In the genomic region with DNA sequence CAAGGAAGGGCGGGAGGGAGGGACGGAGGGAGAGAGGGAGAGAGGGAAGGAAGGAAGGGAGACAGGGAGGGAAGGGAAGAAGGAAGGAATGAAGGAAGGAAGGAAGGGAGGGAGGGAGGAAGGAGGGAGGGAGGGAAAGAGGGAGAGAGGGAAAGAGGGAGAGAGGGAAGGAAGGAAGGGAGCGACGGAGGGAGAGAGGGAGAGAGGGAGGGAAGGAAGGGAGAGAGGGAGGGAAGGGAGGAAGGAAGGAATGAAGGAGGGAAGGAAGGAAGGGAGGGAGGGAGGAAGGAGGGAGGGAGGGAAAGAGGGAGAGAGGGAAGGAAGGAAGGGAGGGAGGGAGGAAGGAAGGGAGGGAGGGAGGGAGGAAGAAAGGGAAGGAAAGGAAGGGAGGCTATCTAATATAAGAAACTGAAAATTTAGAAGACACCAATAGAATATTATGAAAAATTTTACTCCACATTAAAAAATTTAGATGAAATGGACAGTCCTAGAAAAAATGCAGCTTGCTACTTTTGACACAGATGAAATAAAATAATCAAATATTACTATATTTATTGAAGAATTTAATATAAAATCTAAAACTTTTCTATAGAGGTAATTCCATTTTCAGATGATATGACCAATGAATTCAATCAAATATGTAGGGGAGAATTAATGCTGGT, we compare ENCODE assay signal across 29 cellular contexts.
"Had no signal": no experiment of that assay in that cellular context is flagged by ENCODE, and none has a peak within 500 bp of the region (broad histone marks: within the 10 kb centered on the region; RNA-seq: fewer than 3 reads in every experiment).

No MANE protein-coding gene starts in this region.

- H3K36me3 ChIP-seq: stomach, suprapubic skin, thoracic aorta, thyroid gland, tibial artery, tibial nerve, transverse colon, upper lobe of left lung, upper lobe of right lung, uterus, vagina had no signal

- H3K27me3 ChIP-seq: stomach, suprapubic skin, testis, thyroid gland, tibial artery, tibial nerve, transverse colon, upper lobe of left lung, upper lobe of right lung, uterus, vagina had no signal

- ATAC-seq: stimulated activated effector memory CD8-positive, alpha-beta T cell treated with anti-CD3 and anti-CD28 coated beads, Interleukin-12 subunit alpha, Interleukin-12 subunit beta, amount 100 ng/mL, for 72 hours; stimulated activated memory B cell treated with anti-CD40 and anti-IgM and Interleukin-4, amounts not matched to agents 10 μg/mL and 1 μg/mL and 100 μg/mL, for 72 hours; stimulated activated naive B cell treated with anti-CD40 and anti-IgM and Interleukin-4, amounts not matched to agents 10 μg/mL and 1 μg/mL and 100 μg/mL, for 72 hours; stimulated activated naive CD8-positive, alpha-beta T cell treated with anti-CD3 and anti-CD28 coated beads, Interleukin-15, amount 100 ng/mL, for 72 hours; stimulated activated naive CD8-positive, alpha-beta T cell treated with anti-CD3 and anti-CD28 coated beads, Interleukin-15, Interleukin-2, amounts not matched to agents 100 U/mL and 50 U/mL, for 24 hours; upper lobe of right lung had no signal

- FAIRE-seq: urothelium cell line had no signal

- H3K4me3 ChIP-seq: stomach, suprapubic skin, testis, thoracic aorta, thyroid gland, tibial artery, tibial nerve, transverse colon, upper lobe of left lung, upper lobe of right lung, uterus, vagina had no signal

- DNase-seq: stimulated activated CD4-positive, alpha-beta T cell treated with anti-CD3 and anti-CD28 coated beads, Interleukin-2, amount 100 ng/mL, for 48 hours; stimulated activated CD4-positive, alpha-beta T cell treated with anti-CD3 and anti-CD28 coated beads, Interleukin-4, amount 100 ng/mL, for 1 hour; stimulated activated CD4-positive, alpha-beta T cell treated with anti-CD3 and anti-CD28 coated beads, Interleukin-4, amount 100 ng/mL, for 24 hours; stimulated activated CD4-positive, alpha-beta T cell treated with anti-CD3 and anti-CD28 coated beads, Interleukin-4, amount 100 ng/mL, for 4 hours; stimulated activated CD8-positive, alpha-beta memory T cell treated with anti-CD3 and anti-CD28 coated beads, Interleukin-4, amount 100 ng/mL, for 48 hours; stimulated activated naive B cell treated with anti-CD40 and anti-IgM and Interleukin-4, amounts not matched to agents 10 μg/mL and 1 μg/mL and 100 μg/mL, for 72 hours; stimulated activated naive CD4-positive, alpha-beta T cell; stimulated activated naive CD4-positive, alpha-beta T cell treated with Interleukin-2 at 50 U/mL for 16 hours; stimulated activated naive CD8-positive, alpha-beta T cell treated with anti-CD3 and anti-CD28 coated beads, Interleukin-15, amount 100 ng/mL, for 72 hours; stimulated activated naive CD8-positive, alpha-beta T cell treated with anti-CD3 and anti-CD28 coated beads, Interleukin-15, Interleukin-2, amounts not matched to agents 100 U/mL and 50 U/mL, for 24 hours; stomach; substantia nigra; testis; thyroid gland; tibial artery; transverse colon; trophoblast cell; upper lobe of left lung; upper lobe of right lung; uterus had no signal

- H3K9me3 ChIP-seq: testis, thyroid gland, transverse colon, upper lobe of left lung, upper lobe of right lung, uterus, vagina had no signal

- H3K4me1 ChIP-seq: stomach, suprapubic skin, testis, thyroid gland, tibial artery, tibial nerve, transverse colon, upper lobe of left lung, upper lobe of right lung, uterus, vagina had no signal

- H3K4me1 Mint-ChIP-seq: stimulated activated effector memory CD8-positive, alpha-beta T cell treated with anti-CD3 and anti-CD28 coated beads, Interleukin-12 subunit alpha, Interleukin-12 subunit beta, amount 100 ng/mL, for 72 hours; stimulated activated memory B cell treated with anti-CD40 and anti-IgM and Interleukin-4, amounts not matched to agents 10 μg/mL and 1 μg/mL and 100 μg/mL, for 72 hours; stimulated activated naive B cell treated with anti-CD40 and anti-IgM and Interleukin-4, amounts not matched to agents 10 μg/mL and 1 μg/mL and 100 μg/mL, for 72 hours; stimulated activated naive CD8-positive, alpha-beta T cell treated with anti-CD3 and anti-CD28 coated beads, Interleukin-15, amount 100 ng/mL, for 72 hours had no signal

- H3K27me3 Mint-ChIP-seq: stimulated activated memory B cell treated with anti-CD40 and anti-IgM and Interleukin-4, amounts not matched to agents 10 μg/mL and 1 μg/mL and 100 μg/mL, for 72 hours; stimulated activated naive B cell treated with anti-CD40 and anti-IgM and Interleukin-4, amounts not matched to agents 10 μg/mL and 1 μg/mL and 100 μg/mL, for 72 hours; stimulated activated naive CD8-positive, alpha-beta T cell treated with anti-CD3 and anti-CD28 coated beads, Interleukin-15, amount 100 ng/mL, for 72 hours; stimulated activated naive CD8-positive, alpha-beta T cell treated with anti-CD3 and anti-CD28 coated beads, Interleukin-15, Interleukin-2, amounts not matched to agents 100 ng/mL and 50 ng/mL, for 24 hours; type B pancreatic cell had no signal

- H3K27ac Mint-ChIP-seq: stimulated activated effector memory CD8-positive, alpha-beta T cell treated with anti-CD3 and anti-CD28 coated beads, Interleukin-12 subunit alpha, Interleukin-12 subunit beta, amount 100 ng/mL, for 72 hours; stimulated activated memory B cell treated with anti-CD40 and anti-IgM and Interleukin-4, amounts not matched to agents 10 μg/mL and 1 μg/mL and 100 μg/mL, for 72 hours; stimulated activated naive B cell treated with anti-CD40 and anti-IgM and Interleukin-4, amounts not matched to agents 10 μg/mL and 1 μg/mL and 100 μg/mL, for 72 hours; stimulated activated naive CD8-positive, alpha-beta T cell treated with anti-CD3 and anti-CD28 coated beads, Interleukin-15, amount 100 ng/mL, for 72 hours; stimulated activated naive CD8-positive, alpha-beta T cell treated with anti-CD3 and anti-CD28 coated beads, Interleukin-15, Interleukin-2, amounts not matched to agents 100 ng/mL and 50 ng/mL, for 24 hours; type B pancreatic cell had no signal

- H3K36me3 Mint-ChIP-seq: stimulated activated effector memory CD8-positive, alpha-beta T cell treated with anti-CD3 and anti-CD28 coated beads, Interleukin-12 subunit alpha, Interleukin-12 subunit beta, amount 100 ng/mL, for 72 hours; stimulated activated memory B cell treated with anti-CD40 and anti-IgM and Interleukin-4, amounts not matched to agents 10 μg/mL and 1 μg/mL and 100 μg/mL, for 72 hours; stimulated activated naive B cell treated with anti-CD40 and anti-IgM and Interleukin-4, amounts not matched to agents 10 μg/mL and 1 μg/mL and 100 μg/mL, for 72 hours; type B pancreatic cell had no signal

- H3K27ac ChIP-seq: stomach, suprapubic skin, testis, thoracic aorta, thyroid gland, tibial artery, tibial nerve, transverse colon, upper lobe of left lung, upper lobe of right lung, uterus, vagina had no signal

- H3K4me3 Mint-ChIP-seq: stimulated activated effector memory CD8-positive, alpha-beta T cell treated with anti-CD3 and anti-CD28 coated beads, Interleukin-12 subunit alpha, Interleukin-12 subunit beta, amount 100 ng/mL, for 72 hours; stimulated activated memory B cell treated with anti-CD40 and anti-IgM and Interleukin-4, amounts not matched to agents 10 μg/mL and 1 μg/mL and 100 μg/mL, for 72 hours; stimulated activated naive B cell treated with anti-CD40 and anti-IgM and Interleukin-4, amounts not matched to agents 10 μg/mL and 1 μg/mL and 100 μg/mL, for 72 hours; stimulated activated naive CD8-positive, alpha-beta T cell treated with anti-CD3 and anti-CD28 coated beads, Interleukin-15, amount 100 ng/mL, for 72 hours; stimulated activated naive CD8-positive, alpha-beta T cell treated with anti-CD3 and anti-CD28 coated beads, Interleukin-15, Interleukin-2, amounts not matched to agents 100 ng/mL and 50 ng/mL, for 24 hours; type B pancreatic cell had no signal

- H3K9me3 Mint-ChIP-seq: stimulated activated naive CD8-positive, alpha-beta T cell treated with anti-CD3 and anti-CD28 coated beads, Interleukin-15, amount 100 ng/mL, for 72 hours; type B pancreatic cell had no signal
